10 cellular contexts compared by ENCODE assay signal in the genomic region with DNA sequence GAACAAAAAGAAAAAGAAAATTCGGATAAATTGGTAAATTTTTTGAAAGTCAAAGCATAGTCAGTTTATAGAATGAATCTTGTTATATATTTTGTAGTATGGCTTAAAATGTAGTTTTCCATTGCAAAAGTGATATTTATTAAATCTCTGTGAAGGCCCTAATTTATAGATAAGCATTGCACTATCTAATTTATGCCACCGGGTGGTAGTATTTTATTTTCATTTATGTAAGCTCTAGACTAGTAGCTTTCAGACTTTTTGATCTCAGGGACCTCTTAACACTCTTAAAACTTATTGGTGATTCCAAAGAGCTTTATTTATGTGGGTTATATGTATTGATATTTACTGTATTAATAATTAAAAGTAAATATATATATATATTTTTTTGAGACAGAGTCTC.
A peak's percentile ranks its signal among the peaks of the same experiment; 100 is the strongest.
DNase-seq lines count a peak whose midpoint lies in the region; ATAC-seq and TF ChIP-seq lines count a peak whose summit lies in the region.
"Had no signal": no experiment of that assay in that cellular context is flagged by ENCODE, and none has a peak within 500 bp of the region (broad histone marks: within the 10 kb centered on the region; RNA-seq: fewer than 3 reads in every experiment).

No MANE protein-coding gene starts in this region.

- H3K9me3 ChIP-seq in osteoblast (ENCODE audit: low read depth, low read length), result no peaks in the 10 kb centered on the region

- H3K27ac ChIP-seq in osteoblast (ENCODE audit: low read depth, low read length), result no peak overlapping the region

- no peak overlapping the region for H3K4me2 ChIP-seq in osteoblast (ENCODE audit: insufficient read depth, low read length)

- peaks cover 3% of the 10 kb centered on the region for H3K36me3 ChIP-seq in osteoblast (ENCODE audit: insufficient read depth, low read length)

- peaks cover 43% of the 10 kb centered on the region for H3K79me2 ChIP-seq in osteoblast (ENCODE audit: insufficient read depth, low read length)

- no peak for ATAC-seq in GM18505 (IDR thresholded peaks at IDR 0.05; ENCODE audit: unreplicated experiment)

- H3K27me3 ChIP-seq in osteoblast (ENCODE audit: insufficient read depth, low read length), result no peaks in the 10 kb centered on the region

- TF ChIP-seq POLR2A in GM18505 (IDR thresholded peaks at IDR 0.05; ENCODE audit: borderline replicate concordance, extremely low read depth, insufficient read depth, insufficient read length), result no peak

- H2AFZ ChIP-seq in osteoblast (ENCODE audit: low read length), result no peak overlapping the region

- no peaks in the 10 kb centered on the region for H4K20me1 ChIP-seq in osteoblast (ENCODE audit: insufficient read depth, low read length)

- DNase-seq in DMS79 treated with DMSO at 0.1 percent for 48 hours (lab: John Stamatoyannopoulos, UW), result peak; percentile 16
- DNase-seq in DMS79 (lab: John Stamatoyannopoulos, UW), result no peak
- peak; percentile 41 for DNase-seq in NAMALWA (ENCODE audit: low spot score)
- peak; percentile 63 for DNase-seq in choroid plexus epithelial cell (ENCODE audit: low read depth)
- DNase-seq in osteoblast (ENCODE audit: insufficient read length, low spot score, missing footprints), result peak; percentile 29
- DNase-seq in anterior cingulate cortex (lab: John Stamatoyannopoulos, UW), result no peak
- DNase-seq in activated CD4-positive, alpha-beta T cell treated with anti-CD3 and anti-CD28 coated beads, Interleukin-2, amount 50 U/mL, for 4 hours, result no peak
- DNase-seq: 8988T, small intestine had no signal

- peaks cover 7% of the 10 kb centered on the region for H3K4me1 ChIP-seq in osteoblast (ENCODE audit: insufficient read depth, low read length)

- H3K4me3 ChIP-seq in choroid plexus epithelial cell (ENCODE audit: low read depth, low read length) (no peak overlapping the region), osteoblast (ENCODE audit: insufficient read depth, low read length) (no peak overlapping the region)

- TF ChIP-seq CTCF in choroid plexus epithelial cell (conservative IDR thresholded peaks at IDR 0.05; ENCODE audit: low read depth, low read length) (no peak), osteoblast (IDR thresholded peaks at IDR 0.05; ENCODE audit: extremely low read depth, low read depth, low read length) (peak; percentile 47)

Comparison
In these comparisons a context has a peak if more than half of its experiments do, and no peak if none do; other contexts are left out.
1. DNase-seq: peak in DMS79 treated with DMSO at 0.1 percent for 48 hours (single experiment), NAMALWA (single experiment), choroid plexus epithelial cell (single experiment) and osteoblast (single experiment); none in DMS79 (single experiment), anterior cingulate cortex (0 of 58) and activated CD4-positive, alpha-beta T cell treated with anti-CD3 and anti-CD28 coated beads, Interleukin-2, amount 50 U/mL, for 4 hours (0 of 2).